ENCODE assay signal across 13 cellular contexts in genomic region chr22:40484906-40485660, GRCh38.
DNase-seq lines count a peak whose midpoint lies in the region; ATAC-seq and TF ChIP-seq lines count a peak whose summit lies in the region.
"Had no signal": no experiment of that assay in that cellular context is flagged by ENCODE, and none has a peak within 500 bp of the region (broad histone marks: within the 10 kb centered on the region; RNA-seq: fewer than 3 reads in every experiment).

No MANE protein-coding gene starts in this region.

- H3K27me3 ChIP-seq in right cardiac atrium (ENCODE audit: control insufficient read depth, insufficient read depth) (no peaks in the 10 kb centered on the region), suprapubic skin (no peaks in the 10 kb centered on the region)
- H3K27me3 ChIP-seq: ascending aorta had no signal

- TF ChIP-seq EP300 in suprapubic skin (IDR thresholded peaks at IDR 0.05), result no peak

- peaks cover 10% of the 10 kb centered on the region for H3K4me1 ChIP-seq in right cardiac atrium (ENCODE audit: control insufficient read depth, insufficient read depth, low read length)
- H3K4me1 ChIP-seq in suprapubic skin, result peaks cover 55% of the 10 kb centered on the region

- H3K9me3 ChIP-seq in right cardiac atrium (ENCODE audit: control insufficient read depth, low read length), result no peaks in the 10 kb centered on the region
- H3K9me3 ChIP-seq in suprapubic skin, result no peaks in the 10 kb centered on the region
- H3K9me3 ChIP-seq: ascending aorta had no signal

- intact Hi-C loops in right cardiac atrium (cut with DNase I), result loop anchor here in 2 of 4 donors (5.0 to 10.0 kb wide), 2 partner anchors 33 to 50 kb away; no protein-coding TSS in a partner anchor

- ATAC-seq in activated naive CD4-positive, alpha-beta T cell treated with anti-CD3 and anti-CD28 coated beads, Interleukin-2, amount 50 U/mL, for 72 hours, result no peak
- peak; percentile 28 to 48 for ATAC-seq in right cardiac atrium
- ATAC-seq: naive thymus-derived CD8-positive, alpha-beta T cell had no signal

- WGBS in right cardiac atrium, result 74% methylated on average over 7 of the region's 7 CpGs
- WGBS in suprapubic skin, result 55% methylated on average over 7 of the region's 7 CpGs

- no peak for DNase-seq in activated naive CD4-positive, alpha-beta T cell treated with anti-CD3 and anti-CD28 coated beads, Interleukin-2, amount 50 U/mL, for 72 hours (ENCODE audit: low spot score in 2 of 2)
- no peak for DNase-seq in right cardiac atrium
- DNase-seq in suprapubic skin (ENCODE audit: low spot score in 2 of 2), result no peak
- DNase-seq in NOMO-1 treated with DMSO at 0.1 percent for 48 hours (lab: John Stamatoyannopoulos, UW; ENCODE audit: unreplicated experiment), result no peak
- no peak for DNase-seq in middle frontal gyrus (ENCODE audit: extremely low spot score, low spot score)
- DNase-seq in SKM-1 treated with dmso at 0.1 percent for 144 hours (lab: John Stamatoyannopoulos, UW; ENCODE audit: unreplicated experiment), result no peak
- DNase-seq: activated T-cell treated with anti-CD3 and anti-CD28 coated beads for 4 hours; DMS79; Karpas-422; naive thymus-derived CD8-positive, alpha-beta T cell had no signal

- H3K4me3 Mint-ChIP-seq in activated naive CD4-positive, alpha-beta T cell treated with anti-CD3 and anti-CD28 coated beads, Interleukin-2, amount 50 U/mL, for 24 hours, result no peak overlapping the region
- H3K4me3 Mint-ChIP-seq in brain, result peak overlapping the region in 2 of 5 experiments; percentile 18 to 23

- peaks cover 45% of the 10 kb centered on the region for H3K4me1 Mint-ChIP-seq in activated naive CD4-positive, alpha-beta T cell treated with anti-CD3 and anti-CD28 coated beads, Interleukin-2, amount 50 U/mL, for 24 hours
- H3K4me1 Mint-ChIP-seq in brain, result peaks cover 25% of the 10 kb centered on the region

- no peaks in the 10 kb centered on the region for H3K36me3 ChIP-seq in suprapubic skin
- H3K36me3 ChIP-seq: ascending aorta had no signal

- H3K4me3 ChIP-seq in right cardiac atrium (ENCODE audit: low read length), result no peak overlapping the region
- no peak overlapping the region for H3K4me3 ChIP-seq in suprapubic skin
- H3K4me3 ChIP-seq: ascending aorta had no signal

- peak overlapping the region; percentile 31 for H3K27ac Mint-ChIP-seq in activated naive CD4-positive, alpha-beta T cell treated with anti-CD3 and anti-CD28 coated beads, Interleukin-2, amount 50 U/mL, for 24 hours
- H3K27ac Mint-ChIP-seq in activated naive CD4-positive, alpha-beta T cell treated with anti-CD3 and anti-CD28 coated beads, Interleukin-2, amount 50 U/mL, for 72 hours, result no peak overlapping the region
- peak overlapping the region in 4 of 5 experiments; percentile 5 to 89 (median 34) for H3K27ac Mint-ChIP-seq in brain

- H3K27me3 Mint-ChIP-seq in activated naive CD4-positive, alpha-beta T cell treated with anti-CD3 and anti-CD28 coated beads, Interleukin-2, amount 50 U/mL, for 24 hours, result no peaks in the 10 kb centered on the region
- no peaks in the 10 kb centered on the region for H3K27me3 Mint-ChIP-seq in brain
- H3K27me3 Mint-ChIP-seq: naive thymus-derived CD8-positive, alpha-beta T cell had no signal

- TF ChIP-seq POLR2A in suprapubic skin (IDR thresholded peaks at IDR 0.05), result no peak

- H3K27ac ChIP-seq in right cardiac atrium (ENCODE audit: low read length) (no peak overlapping the region), suprapubic skin (peak overlapping the region; percentile 46)

- no peaks in the 10 kb centered on the region for H3K9me3 Mint-ChIP-seq in activated naive CD4-positive, alpha-beta T cell treated with anti-CD3 and anti-CD28 coated beads, Interleukin-2, amount 50 U/mL, for 24 hours
- no peaks in the 10 kb centered on the region for H3K9me3 Mint-ChIP-seq in activated naive CD4-positive, alpha-beta T cell treated with anti-CD3 and anti-CD28 coated beads, Interleukin-2, amount 50 U/mL, for 72 hours
- peaks cover 0 to 5% (median 0%) of the 10 kb centered on the region in 5 experiments for H3K9me3 Mint-ChIP-seq in brain
- H3K9me3 Mint-ChIP-seq: naive thymus-derived CD8-positive, alpha-beta T cell had no signal

- H3K36me3 Mint-ChIP-seq in activated naive CD4-positive, alpha-beta T cell treated with anti-CD3 and anti-CD28 coated beads, Interleukin-2, amount 50 U/mL, for 24 hours, result peaks cover 7% of the 10 kb centered on the region
- peaks cover 0 to 2% of the 10 kb centered on the region in 2 donors for H3K36me3 Mint-ChIP-seq in activated naive CD4-positive, alpha-beta T cell treated with anti-CD3 and anti-CD28 coated beads, Interleukin-2, amount 50 U/mL, for 72 hours
- peaks cover 38% of the 10 kb centered on the region for H3K36me3 Mint-ChIP-seq in brain

- TF ChIP-seq CTCF in brain (conservative IDR thresholded peaks at IDR 0.05), result no peak
- no peak for TF ChIP-seq CTCF in suprapubic skin (IDR thresholded peaks at IDR 0.05)

Comparison
In these comparisons a context has a peak if more than half of its experiments do, and no peak if none do; other contexts are left out.
1. H3K27ac Mint-ChIP-seq: peak in activated naive CD4-positive, alpha-beta T cell treated with anti-CD3 and anti-CD28 coated beads, Interleukin-2, amount 50 U/mL, for 24 hours (single experiment) and brain (4 of 5); none in activated naive CD4-positive, alpha-beta T cell treated with anti-CD3 and anti-CD28 coated beads, Interleukin-2, amount 50 U/mL, for 72 hours (0 of 2).
2. ATAC-seq: peak in right cardiac atrium (2 of 2); none in activated naive CD4-positive, alpha-beta T cell treated with anti-CD3 and anti-CD28 coated beads, Interleukin-2, amount 50 U/mL, for 72 hours (0 of 2).